In genomic region chr5:149445739-149446369, GRCh38 we compare ENCODE assay signal across 1 cellular context.
A peak's percentile ranks its signal among the peaks of the same experiment; 100 is the strongest.
TF ChIP-seq lines count a peak whose summit lies in the region.

No MANE protein-coding gene starts in this region.

TF ChIP-seq in K562, 482 proteins besides CTCF, POLR2A, EP300 and RAD21 (continued from another document and continues in another):
- TF ChIP-seq MGA (IDR thresholded peaks at IDR 0.05) (peak; percentile 86), ZNF318 (IDR thresholded peaks at IDR 0.05; ENCODE audit: borderline replicate concordance in 1 of 2, low read depth in 1 of 2) (no peak), FUS (optimal IDR thresholded peaks at IDR 0.05; ENCODE audit: low read depth, low read length) (no peak), MIER1 (IDR thresholded peaks at IDR 0.05; ENCODE audit: low read depth) (0 out of 2 replicates have a peak, but pooled peaks have one; percentile 46), ZNF639 (CRISPR knock-in tag; conservative IDR thresholded peaks at IDR 0.05 in 1 of 2, IDR thresholded peaks at IDR 0.05 in 1 of 2) (peak in 1 of 2 experiments; percentile 84; a peak in 2 of 4 replicates), DPF2 (IDR thresholded peaks at IDR 0.05) (peak; percentile 94), NFXL1 (CRISPR knock-in tag; IDR thresholded peaks at IDR 0.05) (no peak), ZSCAN32 (CRISPR knock-in tag; IDR thresholded peaks at IDR 0.05) (no peak), ZSCAN29 (IDR thresholded peaks at IDR 0.05) (no peak), ZNF436 (CRISPR knock-in tag; IDR thresholded peaks at IDR 0.05) (no peak), ELF4 (CRISPR knock-in tag; IDR thresholded peaks at IDR 0.05) (no peak), MTA2 (IDR thresholded peaks at IDR 0.05; ENCODE audit: low read depth) (0 out of 2 replicates have a peak, but pooled peaks have one; percentile 16), ESRRB (CRISPR knock-in tag; IDR thresholded peaks at IDR 0.05; ENCODE audit: borderline replicate concordance) (no peak), NKRF (IDR thresholded peaks at IDR 0.05; ENCODE audit: borderline replicate concordance) (no peak), SMAD1 (IDR thresholded peaks at IDR 0.05; ENCODE audit: low read depth, low read length, partially characterized antibody) (no peak), SOX6 (IDR thresholded peaks at IDR 0.05) (no peak), ZNF324 (CRISPR knock-in tag; IDR thresholded peaks at IDR 0.05) (peak; percentile 9; the same call in 1 of the 2 replicates), PBX2 (CRISPR knock-in tag; IDR thresholded peaks at IDR 0.05; ENCODE audit: low read depth) (no peak), PBX2 (tag; conservative IDR thresholded peaks at IDR 0.05; ENCODE audit: low read depth) (peak; percentile 69), BRF1 (IDR thresholded peaks at IDR 0.05; ENCODE audit: borderline replicate concordance, extremely low read depth, insufficient read length) (no peak), ZBTB17 (CRISPR knock-in tag; IDR thresholded peaks at IDR 0.05) (0 out of 2 replicates have a peak, but pooled peaks have one; percentile 60), NRF1 (conservative IDR thresholded peaks at IDR 0.05 in 1 of 2, IDR thresholded peaks at IDR 0.05 in 1 of 2) (peak in 1 of 2 experiments; percentile 23; a peak in 1 of 4 replicates), JUND (IDR thresholded peaks at IDR 0.05; ENCODE audit: borderline replicate concordance, low read depth, low read length) (peak; percentile 95), JUND (tag; IDR thresholded peaks at IDR 0.05; ENCODE audit: borderline replicate concordance, low read depth, low read length) (peak; percentile 97; the same call in 2 of the 3 replicates), KLF13 (tag; IDR thresholded peaks at IDR 0.05; ENCODE audit: borderline replicate concordance, low read depth) (peak; percentile 17; the same call in 1 of the 2 replicates)
